24 cellular contexts compared by ENCODE assay signal in genomic region chr2:129766159-129766485, GRCh38.
"Had no signal": no experiment of that assay in that cellular context is flagged by ENCODE, and none has a peak within 500 bp of the region (broad histone marks: within the 10 kb centered on the region; RNA-seq: fewer than 3 reads in every experiment).

No MANE protein-coding gene starts in this region.

- H3K9me3 ChIP-seq: adrenal gland, MG63 had no signal

- DNase-seq: activated B cell treated with CpG ODN at 0.5 μM for 24 hours; activated CD4-positive, alpha-beta memory T cell treated with anti-CD3 and anti-CD28 coated beads for 36 hours; activated CD4-positive, alpha-beta T cell treated with anti-CD3 and anti-CD28 coated beads, Interleukin-2, amount 10 ng/mL, durations not matched to agents 7 days and 5 days; activated naive CD4-positive, alpha-beta T cell treated with anti-CD3 and anti-CD28 coated beads, Interleukin-2, amount 50 U/mL, for 16 hours; activated naive CD8-positive, alpha-beta T cell treated with anti-CD3 and anti-CD28 coated beads, Interleukin-2, amount 10 ng/mL, durations not matched to agents 7 days and 5 days; activated T-cell treated with anti-CD3 and anti-CD28 coated beads, Interleukin-2, amount 50 U/mL, for 72 hours; adrenal gland; MG63; MV-4-11; NCI-H1092 treated with DMSO at 0.1 percent for 48 hours; NCI-H1417 treated with DMSO at 0.1 percent for 48 hours; NCI-H1694; NCI-H2029; NCI-H345; NCI-H510A; NCI-H82; OCI-M1; RPMI8226; T-cell; T-helper 2 cell; T1000 had no signal

- H3K36me3 Mint-ChIP-seq: activated CD4-positive, alpha-beta memory T cell treated with anti-CD3 and anti-CD28 coated beads for 36 hours; activated naive CD8-positive, alpha-beta T cell treated with anti-CD3 and anti-CD28 coated beads, Interleukin-2, amount 10 ng/mL, durations not matched to agents 7 days and 5 days; T-cell had no signal

- H3K27ac Mint-ChIP-seq: activated B cell treated with CpG ODN at 0.5 μM for 24 hours; activated CD4-positive, alpha-beta memory T cell treated with anti-CD3 and anti-CD28 coated beads for 36 hours; activated CD4-positive, alpha-beta T cell treated with anti-CD3 and anti-CD28 coated beads, Interleukin-2, amount 10 ng/mL, durations not matched to agents 7 days and 5 days; activated naive CD8-positive, alpha-beta T cell treated with anti-CD3 and anti-CD28 coated beads, Interleukin-2, amount 10 ng/mL, durations not matched to agents 7 days and 5 days; activated T-cell treated with anti-CD3 and anti-CD28 coated beads, Interleukin-2, amount 50 U/mL, for 72 hours; T-cell had no signal

- H3K27ac ChIP-seq: adrenal gland, SK-N-MC had no signal

- H3K9me3 Mint-ChIP-seq: activated B cell treated with CpG ODN at 0.5 μM for 24 hours; activated CD4-positive, alpha-beta memory T cell treated with anti-CD3 and anti-CD28 coated beads for 36 hours; activated CD4-positive, alpha-beta T cell treated with anti-CD3 and anti-CD28 coated beads, Interleukin-2, amount 10 ng/mL, durations not matched to agents 7 days and 5 days; activated naive CD8-positive, alpha-beta T cell treated with anti-CD3 and anti-CD28 coated beads, Interleukin-2, amount 10 ng/mL, durations not matched to agents 7 days and 5 days; activated T-cell treated with anti-CD3 and anti-CD28 coated beads, Interleukin-2, amount 50 U/mL, for 72 hours; T-cell had no signal

- H3K4me3 ChIP-seq: adrenal gland, MG63, SK-N-MC had no signal

- H3K4me3 Mint-ChIP-seq: activated B cell treated with CpG ODN at 0.5 μM for 24 hours; activated CD4-positive, alpha-beta memory T cell treated with anti-CD3 and anti-CD28 coated beads for 36 hours; activated CD4-positive, alpha-beta T cell treated with anti-CD3 and anti-CD28 coated beads, Interleukin-2, amount 10 ng/mL, durations not matched to agents 7 days and 5 days; activated naive CD8-positive, alpha-beta T cell treated with anti-CD3 and anti-CD28 coated beads, Interleukin-2, amount 10 ng/mL, durations not matched to agents 7 days and 5 days; activated T-cell treated with anti-CD3 and anti-CD28 coated beads, Interleukin-2, amount 50 U/mL, for 72 hours; T-cell had no signal

- H3K4me1 Mint-ChIP-seq: activated B cell treated with CpG ODN at 0.5 μM for 24 hours; activated CD4-positive, alpha-beta T cell treated with anti-CD3 and anti-CD28 coated beads, Interleukin-2, amount 10 ng/mL, durations not matched to agents 7 days and 5 days; activated naive CD8-positive, alpha-beta T cell treated with anti-CD3 and anti-CD28 coated beads, Interleukin-2, amount 10 ng/mL, durations not matched to agents 7 days and 5 days; T-cell had no signal

- ATAC-seq: activated T-cell treated with anti-CD3 and anti-CD28 coated beads, Interleukin-2, amount 50 U/mL, for 72 hours; Panc1; Right ventricle myocardium inferior; T-cell had no signal

- H3K27me3 ChIP-seq: MG63 had no signal

- H3K27me3 Mint-ChIP-seq: activated CD4-positive, alpha-beta T cell treated with anti-CD3 and anti-CD28 coated beads, Interleukin-2, amount 10 ng/mL, durations not matched to agents 7 days and 5 days; activated naive CD8-positive, alpha-beta T cell treated with anti-CD3 and anti-CD28 coated beads, Interleukin-2, amount 10 ng/mL, durations not matched to agents 7 days and 5 days had no signal

- H3K4me1 ChIP-seq: adrenal gland had no signal

- H3K36me3 ChIP-seq: adrenal gland, MG63 had no signal
